In genomic region chr20:6769953-6770831, GRCh38 we compare ENCODE assay signal across 8 cellular contexts. TPM values are rescaled to one million over a fixed set of nuclear protein-coding genes. Genes with fewer than 3 reads are reported as not detected.
DNase-seq lines count a peak whose midpoint lies in the region; ATAC-seq, FAIRE-seq and TF ChIP-seq lines count a peak whose summit lies in the region.
"Had no signal": no experiment of that assay in that cellular context is flagged by ENCODE, and none has a peak within 500 bp of the region (broad histone marks: within the 10 kb centered on the region; RNA-seq: fewer than 3 reads in every experiment).

No MANE protein-coding gene starts in this region.

- H3K4me2 ChIP-seq in HepG2 (ENCODE audit: low read depth, low read length): no peak overlapping the region

- FAIRE-seq in HepG2 (lab: Jason Lieb, UNC) (no peak), GM12892 (lab: Jason Lieb, UNC) (no peak)

- peak; percentile 71 for DNase-seq in HuH-7.5 (ENCODE audit: low spot score)
- no peak for DNase-seq in HepG2 (ENCODE audit: low spot score)
- DNase-seq in suprapubic skin (ENCODE audit: low spot score in 2 of 2): peak; percentile 74 to 83
- DNase-seq in stimulated activated CD4-positive, alpha-beta T cell treated with anti-CD3 and anti-CD28 coated beads, Interleukin-4, amount 100 ng/mL, for 4 hours: no peak
- no peak for DNase-seq in GM12892 (ENCODE audit: insufficient read length)
- DNase-seq: activated T-cell treated with anti-CD3 and anti-CD28 coated beads, Interleukin-2, amount 50 U/mL, for 4 hours had no signal

- H3K79me2 ChIP-seq in HepG2 (ENCODE audit: insufficient read depth, low read length): no peaks in the 10 kb centered on the region

- H3K9me3 ChIP-seq in ectodermal cell (ENCODE audit: control insufficient read depth, low read length): no peaks in the 10 kb centered on the region
- H3K9me3 ChIP-seq in HepG2 (ENCODE audit: low read length): no peaks in the 10 kb centered on the region
- H3K9me3 ChIP-seq in suprapubic skin: no peaks in the 10 kb centered on the region

- H4K20me1 ChIP-seq in HepG2 (ENCODE audit: insufficient read depth, low read length): no peaks in the 10 kb centered on the region

- H3K27ac ChIP-seq in ectodermal cell (ENCODE audit: insufficient read depth, low read depth, low read length, poor library complexity, severe bottlenecking) (no peak overlapping the region), HepG2 (ENCODE audit: extremely low read length, insufficient read depth, low read length) (no peak overlapping the region), suprapubic skin (no peak overlapping the region)

- H3K4me3 ChIP-seq in ectodermal cell (ENCODE audit: insufficient read depth, low read depth, low read length) (peak overlapping the region; percentile 75), HepG2 (replicated peaks in 1 of 3; ENCODE audit: insufficient read depth in 1 of 3, low read depth in 2 of 3, low read length in 3 of 3) (no peak overlapping the region), suprapubic skin (peak overlapping the region; percentile 77)

- H3K4me1 ChIP-seq in ectodermal cell (ENCODE audit: control insufficient read depth, insufficient read depth, low read length): no peaks in the 10 kb centered on the region
- no peaks in the 10 kb centered on the region for H3K4me1 ChIP-seq in HepG2 (ENCODE audit: insufficient read depth, low read length)
- H3K4me1 ChIP-seq in suprapubic skin: peaks cover 27% of the 10 kb centered on the region

- in situ Hi-C loops in HepG2 (cut with HindIII; ENCODE audit: extremely low pct_ligation_motif_present, low pct_unique_long_range_greater_than_20kb): no loop called here

- no peak for ATAC-seq in HepG2
- no peak for ATAC-seq in GM18867 (IDR thresholded peaks at IDR 0.05; ENCODE audit: unreplicated experiment)

- no peak overlapping the region for H3K9ac ChIP-seq in HepG2 (ENCODE audit: insufficient read depth, low read depth, low read length)

- TF ChIP-seq POLR2A in HepG2 (IDR thresholded peaks at IDR 0.05; ENCODE audit: insufficient read depth in 1 of 2, low read depth in 2 of 2, low read length in 2 of 2): no peak
- TF ChIP-seq POLR2A in suprapubic skin (IDR thresholded peaks at IDR 0.05): no peak
- TF ChIP-seq POLR2A in GM12892 (IDR thresholded peaks at IDR 0.05; ENCODE audit: low read depth, low read length): no peak

- POLR2A ChIA-PET in HepG2 (lab: Yijun Ruan, JAX): no interaction called here

- no peak overlapping the region for H2AFZ ChIP-seq in HepG2 (ENCODE audit: low read length)

- TF ChIP-seq RAD21 in HepG2 (CRISPR knock-in tag; IDR thresholded peaks at IDR 0.05): no peak

- BruUV-seq in HepG2 (replicated peaks; lab: Mats Ljungman, UMichigan): no TSS peak

- peaks cover 33% of the 10 kb centered on the region for H3K27me3 ChIP-seq in ectodermal cell (ENCODE audit: control insufficient read depth, insufficient read depth, low read length, poor library complexity, severe bottlenecking)
- H3K27me3 ChIP-seq in HepG2 (ENCODE audit: control insufficient read depth in 1 of 2, insufficient read depth in 2 of 2, low read length in 2 of 2): peaks cover 11 to 30% of the 10 kb centered on the region in 2 experiments; a peak in 4 of 5 replicates
- H3K27me3 ChIP-seq in suprapubic skin: no peaks in the 10 kb centered on the region

- intact Hi-C loops in HepG2 (cut with micrococcal nuclease; ENCODE audit: unreplicated experiment): loop anchor here (5.0 to 10.0 kb wide), 2 partner anchors 188 to 1165 kb away; no protein-coding TSS in a partner anchor

- H3K36me3 ChIP-seq in ectodermal cell (ENCODE audit: control insufficient read depth, insufficient read depth, low read length): peaks cover 5% of the 10 kb centered on the region
- no peaks in the 10 kb centered on the region for H3K36me3 ChIP-seq in HepG2 (replicated peaks in 1 of 2; ENCODE audit: control insufficient read depth in 1 of 2, insufficient read depth in 2 of 2, low read length in 2 of 2)
- H3K36me3 ChIP-seq in suprapubic skin: no peaks in the 10 kb centered on the region

- CTCF ChIA-PET in HepG2 (lab: Yijun Ruan, JAX; ENCODE audit: low intra/inter-chr PET ratio, low total read pairs): no interaction called here

- TF ChIP-seq EP300 in HepG2 (IDR thresholded peaks at IDR 0.05; ENCODE audit: low read depth in 2 of 2, low read length in 2 of 2) (no peak), HepG2 (CRISPR knock-in tag; IDR thresholded peaks at IDR 0.05; ENCODE audit: borderline replicate concordance) (no peak), suprapubic skin (IDR thresholded peaks at IDR 0.05) (no peak)

- WGBS in ectodermal cell, 2 experiments: 1% methylated on average over 55 of the region's 55 CpGs
- 81% methylated on average over 44 of the region's 55 CpGs for WGBS in HepG2 (ENCODE audit: low lambda C conversion rate)
- 4% methylated on average over 25 of the region's 55 CpGs for WGBS in suprapubic skin

- no peak for TF ChIP-seq CTCF in HepG2 (CRISPR knock-in tag; IDR thresholded peaks at IDR 0.05)
- no peak for TF ChIP-seq CTCF in suprapubic skin (IDR thresholded peaks at IDR 0.05)

TF ChIP-seq in HepG2, 621 proteins besides CTCF, POLR2A, EP300 and RAD21:
- TF ChIP-seq, protein P1, sequence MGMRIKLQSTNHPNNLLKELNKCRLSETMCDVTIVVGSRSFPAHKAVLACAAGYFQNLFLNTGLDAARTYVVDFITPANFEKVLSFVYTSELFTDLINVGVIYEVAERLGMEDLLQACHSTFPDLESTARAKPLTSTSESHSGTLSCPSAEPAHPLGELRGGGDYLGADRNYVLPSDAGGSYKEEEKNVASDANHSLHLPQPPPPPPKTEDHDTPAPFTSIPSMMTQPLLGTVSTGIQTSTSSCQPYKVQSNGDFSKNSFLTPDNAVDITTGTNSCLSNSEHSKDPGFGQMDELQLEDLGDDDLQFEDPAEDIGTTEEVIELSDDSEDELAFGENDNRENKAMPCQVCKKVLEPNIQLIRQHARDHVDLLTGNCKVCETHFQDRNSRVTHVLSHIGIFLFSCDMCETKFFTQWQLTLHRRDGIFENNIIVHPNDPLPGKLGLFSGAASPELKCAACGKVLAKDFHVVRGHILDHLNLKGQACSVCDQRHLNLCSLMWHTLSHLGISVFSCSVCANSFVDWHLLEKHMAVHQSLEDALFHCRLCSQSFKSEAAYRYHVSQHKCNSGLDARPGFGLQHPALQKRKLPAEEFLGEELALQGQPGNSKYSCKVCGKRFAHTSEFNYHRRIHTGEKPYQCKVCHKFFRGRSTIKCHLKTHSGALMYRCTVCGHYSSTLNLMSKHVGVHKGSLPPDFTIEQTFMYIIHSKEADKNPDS (CRISPR knock-in tag; IDR thresholded peaks at IDR 0.05): no peak
- TF ChIP-seq ZNF768 (CRISPR knock-in tag; IDR thresholded peaks at IDR 0.05): peak; percentile 22; the same call in 1 of the 2 replicates

RNA-seq across cellular contexts. Expression of gene BMP2, which starts 2.7 kb away (rescaled TPM):
- polyA plus RNA-seq in ectodermal cell (2013, experiment 1 of 4): 58.6 TPM
- polyA plus RNA-seq in ectodermal cell (2013, experiment 2 of 4): 77.8 TPM
- polyA plus RNA-seq in ectodermal cell (2013, experiment 3 of 4): 55.6 TPM
- polyA plus RNA-seq in ectodermal cell (2013, experiment 4 of 4): 57.3 TPM
- total RNA-seq in HepG2 (2016; rRNA removed; fragmentation: Illumina TruSeq; extraction: Trizol) (0.02 TPM in 1 of 2 replicates, not detected in the other), suprapubic skin (10 to 100 TPM; 24.1 to 40.4 (median 29.4) TPM)
- not detected in 2 replicates for total RNA-seq in HepG2 (2016; cell fraction: cytosol; rRNA removed; fragmentation: Illumina TruSeq; extraction: Trizol; ENCODE audit: low read depth)
- not detected in 2 replicates for total RNA-seq in HepG2 (2016; cell fraction: insoluble cytoplasmic fraction; rRNA removed; fragmentation: Illumina TruSeq; extraction: Trizol)
- total RNA-seq in HepG2 (2016; cell fraction: membrane; rRNA removed; fragmentation: Illumina TruSeq; extraction: Trizol): 0.03 TPM in 1 of 2 replicates, not detected in the other
- total RNA-seq in HepG2 (2016; cell fraction: nucleus; rRNA removed; fragmentation: Illumina TruSeq; extraction: Trizol): 0.09 TPM in 1 of 2 replicates, not detected in the other
- 0.03 and 0.05 TPM in 2 replicates for polyA plus RNA-seq in HepG2 (2011; rRNA removed)
- polyA plus RNA-seq in HepG2 (2011; cell fraction: cytosol; rRNA removed): 0.01 TPM in 1 of 2 replicates, not detected in the other
- not detected in 2 replicates for polyA plus RNA-seq in HepG2 (2011; cell fraction: nucleus; rRNA removed)
- 0.09 TPM in 1 of 2 replicates, not detected in the other for polyA plus RNA-seq in HepG2 (2012)
- not detected in 2 replicates for polyA plus RNA-seq in HepG2 (2016; cell fraction: cytosol; fragmentation: Illumina TruSeq; extraction: Trizol; ENCODE audit: low read depth)
- polyA plus RNA-seq in HepG2 (2016; cell fraction: insoluble cytoplasmic fraction; fragmentation: Illumina TruSeq; extraction: Trizol; ENCODE audit: low read depth): not detected in 2 replicates
- polyA plus RNA-seq in HepG2 (2016; cell fraction: membrane; fragmentation: Illumina TruSeq; extraction: Trizol; ENCODE audit: low read depth): not detected in 2 replicates
- not detected in 2 replicates for polyA plus RNA-seq in HepG2 (2016; cell fraction: nucleus; fragmentation: Illumina TruSeq; extraction: Trizol; ENCODE audit: insufficient read depth, low read depth)
- 16.1 TPM in 1 of 2 replicates, not detected in the other for polyA minus RNA-seq in HepG2 (2011; rRNA and poly(A)+ RNA removed; ENCODE audit: low replicate concordance)
- polyA minus RNA-seq in HepG2 (2011; cell fraction: cytosol; rRNA and poly(A)+ RNA removed): 0.18 TPM in 1 of 2 replicates, not detected in the other
- 0.12 TPM in 1 of 2 replicates, not detected in the other for polyA minus RNA-seq in HepG2 (2011; cell fraction: nucleus; rRNA and poly(A)+ RNA removed)
- not detected for polyA plus RNA-seq in GM12892 (2012; ENCODE audit: missing spikeins)
- total RNA-seq: activated T-cell treated with anti-CD3 and anti-CD28 coated beads, Interleukin-2, amount 50 U/mL, for 4 hours had no signal

Comparison
In these comparisons a context has a peak if more than half of its experiments do, and no peak if none do; other contexts are left out.
1. DNase-seq: peak in HuH-7.5 (single experiment) and suprapubic skin (2 of 2); none in HepG2 (single experiment), stimulated activated CD4-positive, alpha-beta T cell treated with anti-CD3 and anti-CD28 coated beads, Interleukin-4, amount 100 ng/mL, for 4 hours (0 of 2) and GM12892 (single experiment).
2. H3K4me3 ChIP-seq: peak in ectodermal cell (single experiment) and suprapubic skin (single experiment); none in HepG2 (0 of 3).
3. RNA of gene BMP2, which starts 2.7 kb away (total RNA-seq): 24.1 to 40.4 TPM in suprapubic skin; 0.02 to 0.09 TPM in HepG2; every median in the first group is over 10 times any median in the second.